Comparison of ENCODE assay signal across 18 cellular contexts in genomic region chr5:14534773-14535172, GRCh38. TPM values are rescaled to one million over a fixed set of nuclear protein-coding genes. Genes with fewer than 3 reads are reported as not detected.
DNase-seq lines count a peak whose midpoint lies in the region; ATAC-seq, FAIRE-seq and TF ChIP-seq lines count a peak whose summit lies in the region.
"Had no signal": no experiment of that assay in that cellular context is flagged by ENCODE, and none has a peak within 500 bp of the region (broad histone marks: within the 10 kb centered on the region; RNA-seq: fewer than 3 reads in every experiment).

No MANE protein-coding gene starts in this region.

- H3K27ac Mint-ChIP-seq in T-helper 2 cell treated with Interferon-gamma antibody and Interleukin-4, amounts not matched to agents 5 μg/mL and 100 μg/mL, for 36 hours: no peak overlapping the region

- no peaks in the 10 kb centered on the region for H3K9me3 ChIP-seq in BLaER1
- H3K9me3 ChIP-seq: SJSA1 had no signal

- H3K4me2 ChIP-seq in BLaER1: peak overlapping the region; percentile 69

- no peaks in the 10 kb centered on the region for H3K36me3 ChIP-seq in BLaER1
- H3K36me3 ChIP-seq: SJSA1 had no signal

- no peak for FAIRE-seq in RCC 7860 (lab: Jason Lieb, UNC)
- FAIRE-seq: H54 had no signal

- H3K4me1 ChIP-seq in BLaER1: peaks cover 17% of the 10 kb centered on the region
- H3K4me1 ChIP-seq: SJSA1 had no signal

- no peaks in the 10 kb centered on the region for H3K4me1 Mint-ChIP-seq in T-helper 2 cell treated with Interferon-gamma antibody and Interleukin-4, amounts not matched to agents 5 μg/mL and 100 μg/mL, for 36 hours (ENCODE audit: low read depth)

- H4K20me1 ChIP-seq in BLaER1: no peaks in the 10 kb centered on the region

- H3K36me3 Mint-ChIP-seq in T-helper 2 cell treated with Interferon-gamma antibody and Interleukin-4, amounts not matched to agents 5 μg/mL and 100 μg/mL, for 36 hours (ENCODE audit: low read depth): no peaks in the 10 kb centered on the region

- H3K27ac ChIP-seq in BLaER1 (no peak overlapping the region), VCaP (peak overlapping the region; percentile 72)
- H3K27ac ChIP-seq: parathyroid adenoma, SJSA1 had no signal

- H3K9me3 Mint-ChIP-seq in T-helper 2 cell treated with Interferon-gamma antibody and Interleukin-4, amounts not matched to agents 5 μg/mL and 100 μg/mL, for 36 hours: peaks cover under 1% of the 10 kb centered on the region

- no peaks in the 10 kb centered on the region for H3K27me3 ChIP-seq in BLaER1

- H3K9ac ChIP-seq in BLaER1: no peak overlapping the region
- H3K9ac ChIP-seq: parathyroid adenoma had no signal

- no peak overlapping the region for H3K4me3 ChIP-seq in BLaER1
- H3K4me3 ChIP-seq: SJSA1 had no signal

- DNase-seq in LHCN-M2 (ENCODE audit: low read depth) (peak; percentile 51), myocyte (ENCODE audit: low read depth) (peak; percentile 82), RCC 7860 (ENCODE audit: low spot score) (no peak), D341Med (ENCODE audit: low spot score) (no peak)
- no peak for DNase-seq in T-helper 2 cell treated with Interferon-gamma antibody and Interleukin-4, amounts not matched to agents 5 μg/mL and 100 μg/mL, for 36 hours (ENCODE audit: low spot score)
- DNase-seq: hippocampal formation; Karpas-422; mammary epithelial cell; NCI-H1930; stimulated activated naive CD4-positive, alpha-beta T cell had no signal

- no peak for TF ChIP-seq CTCF in VCaP (conservative IDR thresholded peaks at IDR 0.05)

- ATAC-seq in GM21723 (IDR thresholded peaks at IDR 0.05; ENCODE audit: unreplicated experiment): no peak
- ATAC-seq: activated CD4-positive, CD25-positive, alpha-beta regulatory T cell treated with anti-CD3 and anti-CD28 coated beads, Interleukin-2, amount 50 U/mL, for 24 hours; esophagus mucosa had no signal

- H3K4me3 Mint-ChIP-seq in T-helper 2 cell treated with Interferon-gamma antibody and Interleukin-4, amounts not matched to agents 5 μg/mL and 100 μg/mL, for 36 hours: no peak overlapping the region

- peaks cover 3% of the 10 kb centered on the region for H3K27me3 Mint-ChIP-seq in T-helper 2 cell treated with Interferon-gamma antibody and Interleukin-4, amounts not matched to agents 5 μg/mL and 100 μg/mL, for 36 hours (ENCODE audit: low read depth)

RNA-seq across cellular contexts. Expression of gene OTULINL, which starts 46.8 kb away (rescaled TPM):
- total RNA-seq in LHCN-M2 (2014; rRNA removed) (0.34 and 0.58 TPM in 2 replicates), myocyte (0.05 and 0.16 TPM in 2 replicates)
- polyA plus RNA-seq in LHCN-M2 (2012): 0.02 TPM
- polyA plus RNA-seq in myocyte (2012): not detected

Comparison
In these comparisons a context has a peak if more than half of its experiments do, and no peak if none do; other contexts are left out.
1. DNase-seq: peak in LHCN-M2 (single experiment) and myocyte (single experiment); none in RCC 7860 (single experiment), T-helper 2 cell treated with Interferon-gamma antibody and Interleukin-4, amounts not matched to agents 5 μg/mL and 100 μg/mL, for 36 hours (single experiment) and D341Med (single experiment).